27 cellular contexts compared by ENCODE assay signal in genomic region chr4:183483997-183484396, GRCh38. TPM values are rescaled to one million over a fixed set of nuclear protein-coding genes. Genes with fewer than 3 reads are reported as not detected.
DNase-seq lines count a peak whose midpoint lies in the region; ATAC-seq, FAIRE-seq and TF ChIP-seq lines count a peak whose summit lies in the region.
"Had no signal": no experiment of that assay in that cellular context is flagged by ENCODE, and none has a peak within 500 bp of the region (broad histone marks: within the 10 kb centered on the region; RNA-seq: fewer than 3 reads in every experiment).

No MANE protein-coding gene starts in this region.

- H4K20me1 ChIP-seq in IMR-90 (ENCODE audit: insufficient read depth, low read length) = no peaks in the 10 kb centered on the region
- H4K20me1 ChIP-seq: BLaER1 had no signal

- in situ Hi-C loops in IMR-90 (cut with MboI; ENCODE audit: low sequenced_read_pairs) = no loop called here

- no peak overlapping the region for H3K4me3 Mint-ChIP-seq in T-helper 17 cell
- H3K4me3 Mint-ChIP-seq: CD14-positive monocyte; CD4-positive, alpha-beta memory T cell; CD4-positive, CD25-positive, alpha-beta regulatory T cell; CD8-positive, alpha-beta memory T cell had no signal

- no peak overlapping the region for H2AK5ac ChIP-seq in IMR-90 (ENCODE audit: low read depth, low read length)

- no peak overlapping the region for H4K91ac ChIP-seq in IMR-90 (ENCODE audit: insufficient read depth, low read depth, low read length)

- no peaks in the 10 kb centered on the region for H3K79me1 ChIP-seq in IMR-90 (ENCODE audit: low read depth in 1 of 2, low read length in 2 of 2)

- FAIRE-seq in HTR-8/SVneo (lab: Jason Lieb, UNC) = peak; percentile 13
- FAIRE-seq: A204.1, GM12878, GM12892, GM18507 had no signal

- H3K56ac ChIP-seq in IMR-90 (ENCODE audit: extremely low read depth, insufficient read depth, low read length) = no peak overlapping the region

- DNase-seq in HTR-8/SVneo (ENCODE audit: insufficient read length, low spot score) (no peak), IMR-90 (peak; percentile 27), amniotic epithelial cell (ENCODE audit: low read depth) (peak; percentile 42), T-helper 17 cell (no peak), NCI-H748 (lab: John Stamatoyannopoulos, UW; ENCODE audit: unreplicated experiment) (no peak), medulla oblongata (ENCODE audit: extremely low spot score) (no peak)
- DNase-seq: 8988T; ACHN; BE2C; C1 segment of cervical spinal cord; CD4-positive, alpha-beta memory T cell; CD4-positive, CD25-positive, alpha-beta regulatory T cell; CD8-positive, alpha-beta memory T cell; COR-L47; DMS 273 treated with DMSO at 0.1 percent for 48 hours; DMS153; DMS53; DMS79; DND-41; EL; GDM1 had no signal

- ATAC-seq in IMR-90 (ENCODE audit: low read depth) = no peak
- ATAC-seq in T-helper 17 cell = no peak
- ATAC-seq: GM12878 had no signal

- no peaks in the 10 kb centered on the region for H3K9me1 ChIP-seq in IMR-90 (ENCODE audit: insufficient read depth, low read length)

- H3K4ac ChIP-seq in IMR-90 (ENCODE audit: low read depth, low read length) = no peak overlapping the region

- dilution Hi-C loops in IMR-90 (cut with HindIII; ENCODE audit: low sequenced_read_pairs, unreplicated experiment) = no loop called here

- no peak overlapping the region for H2BK15ac ChIP-seq in IMR-90 (ENCODE audit: low read depth, low read length)

- H3K4me1 ChIP-seq in IMR-90 (ENCODE audit: control insufficient read depth, insufficient read depth, low read length) = no peaks in the 10 kb centered on the region
- H3K4me1 ChIP-seq: BE2C, BLaER1 had no signal

- no peak for TF ChIP-seq POLR2A in IMR-90 (IDR thresholded peaks at IDR 0.05; ENCODE audit: low read depth, low read length)

- TF ChIP-seq CTCF in IMR-90 (conservative IDR thresholded peaks at IDR 0.05; ENCODE audit: low read depth, low read length) = no peak

- H3K27ac Mint-ChIP-seq in T-helper 17 cell = no peak overlapping the region
- H3K27ac Mint-ChIP-seq: CD14-positive monocyte; CD4-positive, alpha-beta memory T cell; CD4-positive, CD25-positive, alpha-beta regulatory T cell; CD8-positive, alpha-beta memory T cell had no signal

- H2BK20ac ChIP-seq in IMR-90 (ENCODE audit: low read depth, low read length) = no peak overlapping the region

- WGBS in IMR-90 (ENCODE audit: extremely low coverage in 2 of 2, insufficient read length in 1 of 2), 2 experiments = 100% methylated on average over 1 of the region's 7 CpGs; no CpG with 5 or more reads in 1 of the 2 experiments

- no peak overlapping the region for H3K9ac ChIP-seq in IMR-90 (ENCODE audit: low read depth, low read length)
- H3K9ac ChIP-seq: BLaER1 had no signal

- no TSS peak for BruUV-seq in IMR-90 (replicated peaks; lab: Mats Ljungman, UMichigan)

- POLR2A ChIA-PET in IMR-90 (lab: Charles Lee; ENCODE audit: unreplicated experiment) = no interaction called here

- CTCF ChIA-PET in IMR-90 (lab: Yijun Ruan, JAX) = no interaction called here

- no peak overlapping the region for H3K18ac ChIP-seq in IMR-90 (ENCODE audit: low read depth, low read length)

- no peak overlapping the region; the same call in 1 of the 2 replicates for H3K14ac ChIP-seq in IMR-90 (replicated peaks; ENCODE audit: low read depth, low read length)

- H2AK9ac ChIP-seq in IMR-90 (replicated peaks; ENCODE audit: low read depth, low read length, poor library complexity) = no peak overlapping the region

- H3K4me1 Mint-ChIP-seq in T-helper 17 cell = no peaks in the 10 kb centered on the region
- H3K4me1 Mint-ChIP-seq: CD14-positive monocyte; CD4-positive, alpha-beta memory T cell; CD4-positive, CD25-positive, alpha-beta regulatory T cell; CD8-positive, alpha-beta memory T cell had no signal

- H2AFZ ChIP-seq in IMR-90 (replicated peaks; ENCODE audit: low read length, poor library complexity) = no peak overlapping the region

- no peak overlapping the region for H2BK120ac ChIP-seq in IMR-90 (ENCODE audit: low read depth, low read length)

- H3K4me2 ChIP-seq in IMR-90 (ENCODE audit: low read depth, low read length) = no peak overlapping the region
- H3K4me2 ChIP-seq: BLaER1 had no signal

- H2BK5ac ChIP-seq in IMR-90 (ENCODE audit: low read depth, low read length, poor library complexity, severe bottlenecking) = no peak overlapping the region

- no peak for TF ChIP-seq RAD21 in IMR-90 (IDR thresholded peaks at IDR 0.05; ENCODE audit: low read length)

- H4K5ac ChIP-seq in IMR-90 (ENCODE audit: low read depth, low read length) = no peak overlapping the region

- H3K27me3 ChIP-seq in IMR-90 (ENCODE audit: control insufficient read depth, insufficient read depth, low read length) = no peaks in the 10 kb centered on the region
- H3K27me3 ChIP-seq: BE2C, BLaER1 had no signal

- H4K8ac ChIP-seq in IMR-90 (ENCODE audit: low read depth in 2 of 2, low read length in 2 of 2) = no peak overlapping the region

- no peak overlapping the region for H3K23ac ChIP-seq in IMR-90 (ENCODE audit: low read depth, low read length)

- no peaks in the 10 kb centered on the region for H3K27me3 Mint-ChIP-seq in T-helper 17 cell
- H3K27me3 Mint-ChIP-seq: CD4-positive, alpha-beta memory T cell; CD8-positive, alpha-beta memory T cell had no signal

- H3K9me3 ChIP-seq in IMR-90 (ENCODE audit: control insufficient read depth, insufficient read depth, low read length) (no peaks in the 10 kb centered on the region), T-helper 17 cell (ENCODE audit: control insufficient read depth, low read length, poor library complexity, severe bottlenecking) (no peaks in the 10 kb centered on the region)
- H3K9me3 ChIP-seq: BE2C had no signal

- H3K27ac ChIP-seq in IMR-90 (ENCODE audit: insufficient read depth, low read length) = no peak overlapping the region
- H3K27ac ChIP-seq: BLaER1 had no signal

- no peaks in the 10 kb centered on the region for H3K36me3 Mint-ChIP-seq in T-helper 17 cell (ENCODE audit: low read depth)
- H3K36me3 Mint-ChIP-seq: CD14-positive monocyte; CD4-positive, alpha-beta memory T cell; CD4-positive, CD25-positive, alpha-beta regulatory T cell; CD8-positive, alpha-beta memory T cell had no signal

- H3K36me3 ChIP-seq in IMR-90 (ENCODE audit: control insufficient read depth, insufficient read depth, low read length) = no peaks in the 10 kb centered on the region
- H3K36me3 ChIP-seq: BE2C had no signal

- H3K4me3 ChIP-seq in IMR-90 (ENCODE audit: insufficient read depth, low read depth, low read length) = no peak overlapping the region
- H3K4me3 ChIP-seq: BLaER1, GM12878 had no signal

- intact Hi-C loops in IMR-90 (cut with micrococcal nuclease) = no loop called here

TF ChIP-seq in IMR-90, 13 proteins besides CTCF, POLR2A, EP300 and RAD21:
- TF ChIP-seq ELK1 (IDR thresholded peaks at IDR 0.05; ENCODE audit: borderline replicate concordance, low read depth, low read length) (no peak), CEBPB (IDR thresholded peaks at IDR 0.05; ENCODE audit: low read depth, low read length) (peak; percentile 54), RFX5 (IDR thresholded peaks at IDR 0.05; ENCODE audit: low read depth, low read length) (no peak)

RNA-seq across cellular contexts. Expression of gene ING2, which starts 20.9 kb away (rescaled TPM):
- total RNA-seq in IMR-90 (2012; rRNA removed) (2.5 and 9.7 TPM in 2 replicates), T-helper 17 cell (10 to 100 TPM in 1 of 2 donors, 1 to 10 TPM in 1; 9.1 to 11.2 TPM)
- 7.3 and 9.5 TPM in 2 replicates for polyA plus RNA-seq in IMR-90 (2012; rRNA removed)
- 6.3 and 10.1 TPM in 2 replicates for polyA plus RNA-seq in IMR-90 (2012; cell fraction: cytosol; rRNA removed)
- polyA plus RNA-seq in IMR-90 (2012; cell fraction: nucleus; rRNA removed; ENCODE audit: low replicate concordance) = 1.6 and 3.2 TPM in 2 replicates

RNA-seq across cellular contexts. Expression of gene CDKN2AIP, which starts 39.6 kb away (rescaled TPM):
- total RNA-seq in IMR-90 (2012; rRNA removed) (16.4 and 16.8 TPM in 2 replicates), T-helper 17 cell (10 to 100 TPM; 25.9 to 33.4 TPM)
- polyA plus RNA-seq in IMR-90 (2012; rRNA removed) = 9.0 and 11.0 TPM in 2 replicates
- 3.4 and 4.4 TPM in 2 replicates for polyA plus RNA-seq in IMR-90 (2012; cell fraction: cytosol; rRNA removed)
- 4.5 and 6.9 TPM in 2 replicates for polyA plus RNA-seq in IMR-90 (2012; cell fraction: nucleus; rRNA removed; ENCODE audit: low replicate concordance)

Comparison
In these comparisons a context has a peak if more than half of its experiments do, and no peak if none do; other contexts are left out.
1. DNase-seq: peak in IMR-90 (single experiment) and amniotic epithelial cell (single experiment); none in HTR-8/SVneo (single experiment), T-helper 17 cell (0 of 3), NCI-H748 (single experiment) and medulla oblongata (single experiment).